1 cellular context compared by ENCODE assay signal in the genomic region with DNA sequence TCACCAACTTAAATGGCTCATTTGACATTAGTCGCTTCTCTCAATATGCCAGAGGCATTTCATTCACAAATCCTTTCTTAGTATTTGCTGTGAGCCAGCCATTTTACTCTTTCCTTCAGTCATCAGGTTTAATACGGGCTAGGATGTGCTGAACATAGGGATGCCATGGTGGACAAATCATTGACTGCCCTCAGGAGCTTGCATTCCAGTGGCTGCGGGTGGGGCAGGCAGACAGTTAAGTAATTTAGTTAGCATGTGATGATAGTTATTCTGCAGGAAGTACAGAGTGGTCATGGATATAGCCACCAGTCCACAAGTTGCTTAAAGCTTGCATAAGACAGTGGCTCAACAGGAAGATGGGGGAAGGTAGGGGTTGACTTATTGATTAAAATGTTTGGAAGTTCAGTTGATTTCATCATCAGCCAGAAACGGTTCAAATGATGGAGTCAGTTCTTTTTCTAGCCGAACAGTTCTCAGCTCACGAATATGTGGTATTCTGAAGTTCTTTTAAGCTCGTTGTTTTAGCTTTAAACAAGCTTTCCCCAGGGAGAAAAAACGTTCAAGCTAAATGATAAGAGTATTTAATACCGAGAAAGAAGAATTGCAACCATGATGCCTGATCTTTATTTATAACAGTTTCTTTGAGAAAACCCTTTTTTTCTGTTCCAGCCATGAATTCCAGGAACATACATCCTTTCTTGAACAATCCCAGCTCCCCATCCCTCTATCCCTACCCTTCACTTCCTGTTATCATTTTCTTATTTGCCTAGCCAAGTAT.
TF ChIP-seq lines count a peak whose summit lies in the region.

No MANE protein-coding gene starts in this region.

TF ChIP-seq in K562, 482 proteins besides CTCF, POLR2A, EP300 and RAD21 (continued from another document):
- TF ChIP-seq, protein P1, sequence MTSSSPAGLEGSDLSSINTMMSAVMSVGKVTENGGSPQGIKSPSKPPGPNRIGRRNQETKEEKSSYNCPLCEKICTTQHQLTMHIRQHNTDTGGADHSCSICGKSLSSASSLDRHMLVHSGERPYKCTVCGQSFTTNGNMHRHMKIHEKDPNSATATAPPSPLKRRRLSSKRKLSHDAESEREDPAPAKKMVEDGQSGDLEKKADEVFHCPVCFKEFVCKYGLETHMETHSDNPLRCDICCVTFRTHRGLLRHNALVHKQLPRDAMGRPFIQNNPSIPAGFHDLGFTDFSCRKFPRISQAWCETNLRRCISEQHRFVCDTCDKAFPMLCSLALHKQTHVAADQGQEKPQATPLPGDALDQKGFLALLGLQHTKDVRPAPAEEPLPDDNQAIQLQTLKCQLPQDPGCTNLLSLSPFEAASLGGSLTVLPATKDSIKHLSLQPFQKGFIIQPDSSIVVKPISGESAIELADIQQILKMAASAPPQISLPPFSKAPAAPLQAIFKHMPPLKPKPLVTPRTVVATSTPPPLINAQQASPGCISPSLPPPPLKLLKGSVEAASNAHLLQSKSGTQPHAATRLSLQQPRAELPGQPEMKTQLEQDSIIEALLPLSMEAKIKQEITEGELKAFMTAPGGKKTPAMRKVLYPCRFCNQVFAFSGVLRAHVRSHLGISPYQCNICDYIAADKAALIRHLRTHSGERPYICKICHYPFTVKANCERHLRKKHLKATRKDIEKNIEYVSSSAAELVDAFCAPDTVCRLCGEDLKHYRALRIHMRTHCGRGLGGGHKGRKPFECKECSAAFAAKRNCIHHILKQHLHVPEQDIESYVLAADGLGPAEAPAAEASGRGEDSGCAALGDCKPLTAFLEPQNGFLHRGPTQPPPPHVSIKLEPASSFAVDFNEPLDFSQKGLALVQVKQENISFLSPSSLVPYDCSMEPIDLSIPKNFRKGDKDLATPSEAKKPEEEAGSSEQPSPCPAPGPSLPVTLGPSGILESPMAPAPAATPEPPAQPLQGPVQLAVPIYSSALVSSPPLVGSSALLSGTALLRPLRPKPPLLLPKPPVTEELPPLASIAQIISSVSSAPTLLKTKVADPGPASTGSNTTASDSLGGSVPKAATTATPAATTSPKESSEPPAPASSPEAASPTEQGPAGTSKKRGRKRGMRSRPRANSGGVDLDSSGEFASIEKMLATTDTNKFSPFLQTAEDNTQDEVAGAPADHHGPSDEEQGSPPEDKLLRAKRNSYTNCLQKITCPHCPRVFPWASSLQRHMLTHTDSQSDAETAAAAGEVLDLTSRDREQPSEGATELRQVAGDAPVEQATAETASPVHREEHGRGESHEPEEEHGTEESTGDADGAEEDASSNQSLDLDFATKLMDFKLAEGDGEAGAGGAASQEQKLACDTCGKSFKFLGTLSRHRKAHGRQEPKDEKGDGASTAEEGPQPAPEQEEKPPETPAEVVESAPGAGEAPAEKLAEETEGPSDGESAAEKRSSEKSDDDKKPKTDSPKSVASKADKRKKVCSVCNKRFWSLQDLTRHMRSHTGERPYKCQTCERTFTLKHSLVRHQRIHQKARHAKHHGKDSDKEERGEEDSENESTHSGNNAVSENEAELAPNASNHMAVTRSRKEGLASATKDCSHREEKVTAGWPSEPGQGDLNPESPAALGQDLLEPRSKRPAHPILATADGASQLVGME (CRISPR knock-in tag; IDR thresholded peaks at IDR 0.05): no peak
- TF ChIP-seq, protein P2, sequence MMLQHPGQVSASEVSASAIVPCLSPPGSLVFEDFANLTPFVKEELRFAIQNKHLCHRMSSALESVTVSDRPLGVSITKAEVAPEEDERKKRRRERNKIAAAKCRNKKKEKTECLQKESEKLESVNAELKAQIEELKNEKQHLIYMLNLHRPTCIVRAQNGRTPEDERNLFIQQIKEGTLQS (IDR thresholded peaks at IDR 0.05): peak; percentile 91
- TF ChIP-seq, protein P2 (CRISPR knock-in tag; conservative IDR thresholded peaks at IDR 0.05): no peak
- TF ChIP-seq TEAD4 (IDR thresholded peaks at IDR 0.05; ENCODE audit: low read length): no peak
- no peak for TF ChIP-seq TEAD4 (CRISPR knock-in tag; IDR thresholded peaks at IDR 0.05; ENCODE audit: borderline replicate concordance)
- peak; percentile 85 for TF ChIP-seq SMAD4 (CRISPR knock-in tag; conservative IDR thresholded peaks at IDR 0.05)
- TF ChIP-seq CBFA2T2 (conservative IDR thresholded peaks at IDR 0.05): no peak
- TF ChIP-seq, protein P3, sequence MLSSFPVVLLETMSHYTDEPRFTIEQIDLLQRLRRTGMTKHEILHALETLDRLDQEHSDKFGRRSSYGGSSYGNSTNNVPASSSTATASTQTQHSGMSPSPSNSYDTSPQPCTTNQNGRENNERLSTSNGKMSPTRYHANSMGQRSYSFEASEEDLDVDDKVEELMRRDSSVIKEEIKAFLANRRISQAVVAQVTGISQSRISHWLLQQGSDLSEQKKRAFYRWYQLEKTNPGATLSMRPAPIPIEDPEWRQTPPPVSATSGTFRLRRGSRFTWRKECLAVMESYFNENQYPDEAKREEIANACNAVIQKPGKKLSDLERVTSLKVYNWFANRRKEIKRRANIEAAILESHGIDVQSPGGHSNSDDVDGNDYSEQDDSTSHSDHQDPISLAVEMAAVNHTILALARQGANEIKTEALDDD (IDR thresholded peaks at IDR 0.05): peak; percentile 84
- TF ChIP-seq, protein P4, sequence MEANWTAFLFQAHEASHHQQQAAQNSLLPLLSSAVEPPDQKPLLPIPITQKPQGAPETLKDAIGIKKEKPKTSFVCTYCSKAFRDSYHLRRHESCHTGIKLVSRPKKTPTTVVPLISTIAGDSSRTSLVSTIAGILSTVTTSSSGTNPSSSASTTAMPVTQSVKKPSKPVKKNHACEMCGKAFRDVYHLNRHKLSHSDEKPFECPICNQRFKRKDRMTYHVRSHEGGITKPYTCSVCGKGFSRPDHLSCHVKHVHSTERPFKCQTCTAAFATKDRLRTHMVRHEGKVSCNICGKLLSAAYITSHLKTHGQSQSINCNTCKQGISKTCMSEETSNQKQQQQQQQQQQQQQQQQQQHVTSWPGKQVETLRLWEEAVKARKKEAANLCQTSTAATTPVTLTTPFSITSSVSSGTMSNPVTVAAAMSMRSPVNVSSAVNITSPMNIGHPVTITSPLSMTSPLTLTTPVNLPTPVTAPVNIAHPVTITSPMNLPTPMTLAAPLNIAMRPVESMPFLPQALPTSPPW (CRISPR knock-in tag; IDR thresholded peaks at IDR 0.05): peak; percentile 41
- 0 out of 2 replicates have a peak, but pooled peaks have one; percentile 10 for TF ChIP-seq ZNF436 (CRISPR knock-in tag; IDR thresholded peaks at IDR 0.05)
- TF ChIP-seq EP400 (IDR thresholded peaks at IDR 0.05): peak; percentile 20; the same call in 1 of the 2 replicates
- no peak for TF ChIP-seq NR2C2 (CRISPR knock-in tag; IDR thresholded peaks at IDR 0.05)
- TF ChIP-seq NR2C2 (tag; IDR thresholded peaks at IDR 0.05): peak; percentile 53; the same call in 1 of the 2 replicates
- TF ChIP-seq, protein P5, sequence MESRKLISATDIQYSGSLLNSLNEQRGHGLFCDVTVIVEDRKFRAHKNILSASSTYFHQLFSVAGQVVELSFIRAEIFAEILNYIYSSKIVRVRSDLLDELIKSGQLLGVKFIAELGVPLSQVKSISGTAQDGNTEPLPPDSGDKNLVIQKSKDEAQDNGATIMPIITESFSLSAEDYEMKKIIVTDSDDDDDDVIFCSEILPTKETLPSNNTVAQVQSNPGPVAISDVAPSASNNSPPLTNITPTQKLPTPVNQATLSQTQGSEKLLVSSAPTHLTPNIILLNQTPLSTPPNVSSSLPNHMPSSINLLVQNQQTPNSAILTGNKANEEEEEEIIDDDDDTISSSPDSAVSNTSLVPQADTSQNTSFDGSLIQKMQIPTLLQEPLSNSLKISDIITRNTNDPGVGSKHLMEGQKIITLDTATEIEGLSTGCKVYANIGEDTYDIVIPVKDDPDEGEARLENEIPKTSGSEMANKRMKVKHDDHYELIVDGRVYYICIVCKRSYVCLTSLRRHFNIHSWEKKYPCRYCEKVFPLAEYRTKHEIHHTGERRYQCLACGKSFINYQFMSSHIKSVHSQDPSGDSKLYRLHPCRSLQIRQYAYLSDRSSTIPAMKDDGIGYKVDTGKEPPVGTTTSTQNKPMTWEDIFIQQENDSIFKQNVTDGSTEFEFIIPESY (CRISPR knock-in tag; IDR thresholded peaks at IDR 0.05): no peak
- peak; percentile 43; the same call in 1 of the 2 replicates for TF ChIP-seq TCFL5 (CRISPR knock-in tag; conservative IDR thresholded peaks at IDR 0.05)
- TF ChIP-seq, protein P6, sequence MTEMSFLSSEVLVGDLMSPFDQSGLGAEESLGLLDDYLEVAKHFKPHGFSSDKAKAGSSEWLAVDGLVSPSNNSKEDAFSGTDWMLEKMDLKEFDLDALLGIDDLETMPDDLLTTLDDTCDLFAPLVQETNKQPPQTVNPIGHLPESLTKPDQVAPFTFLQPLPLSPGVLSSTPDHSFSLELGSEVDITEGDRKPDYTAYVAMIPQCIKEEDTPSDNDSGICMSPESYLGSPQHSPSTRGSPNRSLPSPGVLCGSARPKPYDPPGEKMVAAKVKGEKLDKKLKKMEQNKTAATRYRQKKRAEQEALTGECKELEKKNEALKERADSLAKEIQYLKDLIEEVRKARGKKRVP (CRISPR knock-in tag; IDR thresholded peaks at IDR 0.05): peak; percentile 95
- peak; percentile 56; the same call in 1 of the 2 replicates for TF ChIP-seq ATF7 (IDR thresholded peaks at IDR 0.05)
- TF ChIP-seq, protein P7, sequence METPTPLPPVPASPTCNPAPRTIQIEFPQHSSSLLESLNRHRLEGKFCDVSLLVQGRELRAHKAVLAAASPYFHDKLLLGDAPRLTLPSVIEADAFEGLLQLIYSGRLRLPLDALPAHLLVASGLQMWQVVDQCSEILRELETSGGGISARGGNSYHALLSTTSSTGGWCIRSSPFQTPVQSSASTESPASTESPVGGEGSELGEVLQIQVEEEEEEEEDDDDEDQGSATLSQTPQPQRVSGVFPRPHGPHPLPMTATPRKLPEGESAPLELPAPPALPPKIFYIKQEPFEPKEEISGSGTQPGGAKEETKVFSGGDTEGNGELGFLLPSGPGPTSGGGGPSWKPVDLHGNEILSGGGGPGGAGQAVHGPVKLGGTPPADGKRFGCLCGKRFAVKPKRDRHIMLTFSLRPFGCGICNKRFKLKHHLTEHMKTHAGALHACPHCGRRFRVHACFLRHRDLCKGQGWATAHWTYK (CRISPR knock-in tag; IDR thresholded peaks at IDR 0.05): peak; percentile 88
- TF ChIP-seq, protein P8, sequence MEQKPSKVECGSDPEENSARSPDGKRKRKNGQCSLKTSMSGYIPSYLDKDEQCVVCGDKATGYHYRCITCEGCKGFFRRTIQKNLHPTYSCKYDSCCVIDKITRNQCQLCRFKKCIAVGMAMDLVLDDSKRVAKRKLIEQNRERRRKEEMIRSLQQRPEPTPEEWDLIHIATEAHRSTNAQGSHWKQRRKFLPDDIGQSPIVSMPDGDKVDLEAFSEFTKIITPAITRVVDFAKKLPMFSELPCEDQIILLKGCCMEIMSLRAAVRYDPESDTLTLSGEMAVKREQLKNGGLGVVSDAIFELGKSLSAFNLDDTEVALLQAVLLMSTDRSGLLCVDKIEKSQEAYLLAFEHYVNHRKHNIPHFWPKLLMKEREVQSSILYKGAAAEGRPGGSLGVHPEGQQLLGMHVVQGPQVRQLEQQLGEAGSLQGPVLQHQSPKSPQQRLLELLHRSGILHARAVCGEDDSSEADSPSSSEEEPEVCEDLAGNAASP (IDR thresholded peaks at IDR 0.05): no peak
- TF ChIP-seq TBL1XR1 (IDR thresholded peaks at IDR 0.05; ENCODE audit: low read length in 2 of 2): no peak
- TF ChIP-seq, protein P9, sequence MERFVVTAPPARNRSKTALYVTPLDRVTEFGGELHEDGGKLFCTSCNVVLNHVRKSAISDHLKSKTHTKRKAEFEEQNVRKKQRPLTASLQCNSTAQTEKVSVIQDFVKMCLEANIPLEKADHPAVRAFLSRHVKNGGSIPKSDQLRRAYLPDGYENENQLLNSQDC (CRISPR knock-in tag; IDR thresholded peaks at IDR 0.05): no peak
- TF ChIP-seq, protein P10, sequence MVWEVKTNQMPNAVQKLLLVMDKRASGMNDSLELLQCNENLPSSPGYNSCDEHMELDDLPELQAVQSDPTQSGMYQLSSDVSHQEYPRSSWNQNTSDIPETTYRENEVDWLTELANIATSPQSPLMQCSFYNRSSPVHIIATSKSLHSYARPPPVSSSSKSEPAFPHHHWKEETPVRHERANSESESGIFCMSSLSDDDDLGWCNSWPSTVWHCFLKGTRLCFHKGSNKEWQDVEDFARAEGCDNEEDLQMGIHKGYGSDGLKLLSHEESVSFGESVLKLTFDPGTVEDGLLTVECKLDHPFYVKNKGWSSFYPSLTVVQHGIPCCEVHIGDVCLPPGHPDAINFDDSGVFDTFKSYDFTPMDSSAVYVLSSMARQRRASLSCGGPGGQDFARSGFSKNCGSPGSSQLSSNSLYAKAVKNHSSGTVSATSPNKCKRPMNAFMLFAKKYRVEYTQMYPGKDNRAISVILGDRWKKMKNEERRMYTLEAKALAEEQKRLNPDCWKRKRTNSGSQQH (CRISPR knock-in tag; IDR thresholded peaks at IDR 0.05): peak; percentile 86; the same call in 1 of the 2 replicates
- peak; percentile 71 to 79; a peak in 2 of 4 replicates for TF ChIP-seq TRIM24 (IDR thresholded peaks at IDR 0.05)
- no peak for TF ChIP-seq MYBL2 (IDR thresholded peaks at IDR 0.05; ENCODE audit: low read depth)
- TF ChIP-seq MYBL2 (CRISPR knock-in tag; IDR thresholded peaks at IDR 0.05; ENCODE audit: borderline replicate concordance): no peak
- TF ChIP-seq ZNF124 (CRISPR knock-in tag; IDR thresholded peaks at IDR 0.05): no peak
- TF ChIP-seq XRCC4 (IDR thresholded peaks at IDR 0.05; ENCODE audit: extremely low read depth, insufficient read depth, insufficient read length): no peak
- TF ChIP-seq, protein P11, sequence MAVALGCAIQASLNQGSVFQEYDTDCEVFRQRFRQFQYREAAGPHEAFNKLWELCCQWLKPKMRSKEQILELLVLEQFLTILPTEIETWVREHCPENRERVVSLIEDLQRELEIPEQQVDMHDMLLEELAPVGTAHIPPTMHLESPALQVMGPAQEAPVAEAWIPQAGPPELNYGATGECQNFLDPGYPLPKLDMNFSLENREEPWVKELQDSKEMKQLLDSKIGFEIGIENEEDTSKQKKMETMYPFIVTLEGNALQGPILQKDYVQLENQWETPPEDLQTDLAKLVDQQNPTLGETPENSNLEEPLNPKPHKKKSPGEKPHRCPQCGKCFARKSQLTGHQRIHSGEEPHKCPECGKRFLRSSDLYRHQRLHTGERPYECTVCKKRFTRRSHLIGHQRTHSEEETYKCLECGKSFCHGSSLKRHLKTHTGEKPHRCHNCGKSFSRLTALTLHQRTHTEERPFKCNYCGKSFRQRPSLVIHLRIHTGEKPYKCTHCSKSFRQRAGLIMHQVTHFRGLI (CRISPR knock-in tag; IDR thresholded peaks at IDR 0.05): 0 out of 2 replicates have a peak, but pooled peaks have one; percentile 10
